32 cellular contexts compared by ENCODE assay signal in genomic region chr4:60315586-60315985, GRCh38.
"Had no signal": no experiment of that assay in that cellular context is flagged by ENCODE, and none has a peak within 500 bp of the region (broad histone marks: within the 10 kb centered on the region; RNA-seq: fewer than 3 reads in every experiment).

No MANE protein-coding gene starts in this region.

- H3K9me3 Mint-ChIP-seq: nephron progenitor cell; neural crest cell; stimulated activated memory B cell treated with anti-CD40 and anti-IgM and Interleukin-4, amounts not matched to agents 10 μg/mL and 1 μg/mL and 100 μg/mL, for 72 hours had no signal

- H3K4me3 Mint-ChIP-seq: naive thymus-derived CD8-positive, alpha-beta T cell; natural killer cell treated with Interleukin-12 subunit alpha and Interleukin-12 subunit beta and Interleukin-15 and Interleukin-18, amount 100 ng/mL, for 72 hours; nephron progenitor cell; neural crest cell; stimulated activated memory B cell treated with anti-CD40 and anti-IgM and Interleukin-4, amounts not matched to agents 10 μg/mL and 1 μg/mL and 100 μg/mL, for 72 hours; stimulated activated naive CD8-positive, alpha-beta T cell treated with anti-CD3 and anti-CD28 coated beads, Interleukin-15, amount 100 ng/mL, for 72 hours; type B pancreatic cell had no signal

- H3K4me1 ChIP-seq: parathyroid adenoma, psoas muscle, spleen, suprapubic skin, testis, tibial artery, transverse colon, upper lobe of right lung, uterus had no signal

- H3K79me2 ChIP-seq: parathyroid adenoma had no signal

- H3K36me3 ChIP-seq: ovary, spleen, suprapubic skin, tibial artery, transverse colon, upper lobe of right lung, uterus had no signal

- DNase-seq: naive thymus-derived CD8-positive, alpha-beta T cell; nephron progenitor cell; occipital lobe; ovary; posterior cingulate gyrus; psoas muscle; right cardiac atrium; spleen; stimulated activated CD4-positive, alpha-beta T cell treated with anti-CD3 and anti-CD28 coated beads, Interleukin-12 subunit alpha, Interleukin-12 subunit beta, amount 100 ng/mL, for 4 hours; stimulated activated CD4-positive, alpha-beta T cell treated with anti-CD3 and anti-CD28 coated beads, Interleukin-1b, Interleukin-23, amount 100 ng/mL, for 48 hours; stimulated activated CD4-positive, alpha-beta T cell treated with anti-CD3 and anti-CD28 coated beads, Interleukin-4, amount 100 ng/mL, for 1 hour; stimulated activated CD4-positive, alpha-beta T cell treated with anti-CD3 and anti-CD28 coated beads, Interleukin-4, amount 100 ng/mL, for 4 hours; stimulated activated CD8-positive, alpha-beta memory T cell treated with anti-CD3 and anti-CD28 coated beads, Interleukin-4, amount 100 ng/mL, for 48 hours; stimulated activated naive CD4-positive, alpha-beta T cell; stimulated activated naive CD8-positive, alpha-beta T cell treated with anti-CD3 and anti-CD28 coated beads, Interleukin-15, amount 100 ng/mL, for 72 hours; stimulated activated naive CD8-positive, alpha-beta T cell treated with anti-CD3 and anti-CD28 coated beads, Interleukin-15, Interleukin-2, amounts not matched to agents 100 U/mL and 50 U/mL, for 24 hours; substantia nigra; testis; tibial artery; transverse colon; upper lobe of right lung; uterus had no signal

- ATAC-seq: naive thymus-derived CD8-positive, alpha-beta T cell; natural killer cell treated with Interleukin-12 subunit alpha and Interleukin-12 subunit beta and Interleukin-15 and Interleukin-18, amount 100 ng/mL, for 72 hours; psoas muscle; right cardiac atrium; sciatic nerve; stimulated activated memory B cell treated with anti-CD40 and anti-IgM and Interleukin-4, amounts not matched to agents 10 μg/mL and 1 μg/mL and 100 μg/mL, for 72 hours; stimulated activated naive CD8-positive, alpha-beta T cell treated with anti-CD3 and anti-CD28 coated beads, Interleukin-15, amount 100 ng/mL, for 72 hours; stimulated activated naive CD8-positive, alpha-beta T cell treated with anti-CD3 and anti-CD28 coated beads, Interleukin-15, Interleukin-2, amounts not matched to agents 100 U/mL and 50 U/mL, for 24 hours; upper lobe of right lung had no signal

- H3K4me1 Mint-ChIP-seq: naive thymus-derived CD8-positive, alpha-beta T cell; nephron progenitor cell; stimulated activated memory B cell treated with anti-CD40 and anti-IgM and Interleukin-4, amounts not matched to agents 10 μg/mL and 1 μg/mL and 100 μg/mL, for 72 hours; stimulated activated naive CD8-positive, alpha-beta T cell treated with anti-CD3 and anti-CD28 coated beads, Interleukin-15, amount 100 ng/mL, for 72 hours had no signal

- H3K9me3 ChIP-seq: ovary, psoas muscle, suprapubic skin, testis, tibial artery, transverse colon, upper lobe of right lung, uterus had no signal

- H3K27me3 ChIP-seq: ovary, spleen, suprapubic skin, testis, tibial artery, transverse colon, upper lobe of right lung, uterus had no signal

- H3K4me2 ChIP-seq: smooth muscle cell had no signal

- H3K36me3 Mint-ChIP-seq: stimulated activated memory B cell treated with anti-CD40 and anti-IgM and Interleukin-4, amounts not matched to agents 10 μg/mL and 1 μg/mL and 100 μg/mL, for 72 hours; type B pancreatic cell had no signal

- H3K27ac Mint-ChIP-seq: naive thymus-derived CD8-positive, alpha-beta T cell; natural killer cell treated with Interleukin-12 subunit alpha and Interleukin-12 subunit beta and Interleukin-15 and Interleukin-18, amount 100 ng/mL, for 72 hours; nephron progenitor cell; progenitor cell of endocrine pancreas; stimulated activated memory B cell treated with anti-CD40 and anti-IgM and Interleukin-4, amounts not matched to agents 10 μg/mL and 1 μg/mL and 100 μg/mL, for 72 hours; type B pancreatic cell had no signal

- H2AFZ ChIP-seq: parathyroid adenoma had no signal

- H3K4me3 ChIP-seq: ovary, psoas muscle, skin epidermis, smooth muscle cell, spleen, suprapubic skin, testis, tibial artery, transverse colon, upper lobe of right lung, uterus had no signal

- H3K9ac ChIP-seq: parathyroid adenoma had no signal

- H3K27ac ChIP-seq: ovary, parathyroid adenoma, psoas muscle, skin epidermis, spleen, suprapubic skin, testis, tibial artery, transverse colon, upper lobe of right lung, uterus had no signal

- H3K27me3 Mint-ChIP-seq: naive thymus-derived CD8-positive, alpha-beta T cell; natural killer cell treated with Interleukin-12 subunit alpha and Interleukin-12 subunit beta and Interleukin-15 and Interleukin-18, amount 100 ng/mL, for 72 hours; progenitor cell of endocrine pancreas; stimulated activated memory B cell treated with anti-CD40 and anti-IgM and Interleukin-4, amounts not matched to agents 10 μg/mL and 1 μg/mL and 100 μg/mL, for 72 hours; stimulated activated naive CD8-positive, alpha-beta T cell treated with anti-CD3 and anti-CD28 coated beads, Interleukin-15, amount 100 ng/mL, for 72 hours; type B pancreatic cell had no signal
